Comparison of ENCODE assay signal across 1 cellular context in the genomic region with DNA sequence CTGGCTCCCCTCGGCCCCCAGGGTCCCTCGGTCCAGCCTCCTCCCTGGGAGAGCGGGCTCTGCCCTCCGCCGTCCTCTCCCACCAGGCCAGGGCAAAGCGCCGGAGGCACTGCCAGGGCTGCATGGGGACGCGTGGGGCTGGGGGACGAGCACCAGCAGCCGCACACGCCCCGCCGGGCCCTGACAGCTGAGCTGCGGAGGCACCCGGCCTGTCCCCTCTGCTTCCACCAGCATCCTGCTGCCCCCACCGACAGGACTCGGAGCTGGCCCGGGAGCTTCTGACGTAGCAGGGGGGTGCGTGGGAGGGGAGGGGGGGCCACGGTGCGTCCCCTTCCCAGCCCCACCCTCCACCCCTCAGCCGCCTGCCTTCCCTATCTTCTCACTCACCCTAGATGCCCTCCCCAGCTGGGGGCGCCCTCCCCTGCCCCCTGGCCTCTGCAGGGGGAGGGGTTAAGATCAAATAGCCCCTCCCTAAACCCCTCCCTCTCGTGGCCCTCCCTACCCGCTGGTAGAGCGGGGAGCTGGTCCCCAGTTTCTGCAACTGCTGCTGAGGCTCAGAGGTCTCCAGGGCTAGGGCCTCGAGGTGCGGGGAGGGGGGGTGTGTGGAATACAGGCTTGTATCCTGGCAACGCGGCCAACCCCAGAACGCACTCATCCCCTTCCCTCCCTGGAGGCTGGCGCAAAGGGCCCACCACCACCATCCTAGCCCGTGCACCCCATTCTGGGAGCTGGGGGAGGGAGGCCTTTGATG.
A peak's percentile ranks its signal among the peaks of the same experiment; 100 is the strongest.
TF ChIP-seq lines count a peak whose summit lies in the region.

No MANE protein-coding gene starts in this region.

TF ChIP-seq in K562, 482 proteins besides CTCF, POLR2A, EP300 and RAD21 (continued from another document):
- TF ChIP-seq ERF (CRISPR knock-in tag; IDR thresholded peaks at IDR 0.05) (no peak), KDM2B (CRISPR knock-in tag; IDR thresholded peaks at IDR 0.05) (no peak), TFAP4 (CRISPR knock-in tag; IDR thresholded peaks at IDR 0.05; ENCODE audit: borderline replicate concordance) (peak; percentile 48; the same call in 1 of the 2 replicates), CREM (IDR thresholded peaks at IDR 0.05; ENCODE audit: low read depth) (peak; percentile 85), FOSL1 (tag; conservative IDR thresholded peaks at IDR 0.05) (no peak), ADNP (tag; IDR thresholded peaks at IDR 0.05) (no peak), CXXC5 (CRISPR knock-in tag; IDR thresholded peaks at IDR 0.05) (peak; percentile 58; the same call in 1 of the 2 replicates), ZNF740 (CRISPR knock-in tag; IDR thresholded peaks at IDR 0.05) (peak; percentile 60; the same call in 1 of the 2 replicates), ZNF740 (tag; IDR thresholded peaks at IDR 0.05) (peak in 1 of 2 experiments; percentile 53; a peak in 1 of 4 replicates), MTA3 (IDR thresholded peaks at IDR 0.05; ENCODE audit: borderline replicate concordance) (peak; percentile 79; the same call in 1 of the 2 replicates), MAZ (CRISPR knock-in tag; conservative IDR thresholded peaks at IDR 0.05 in 1 of 2, IDR thresholded peaks at IDR 0.05 in 1 of 2) (peak in 1 of 2 experiments; percentile 80; a peak in 2 of 4 replicates), CC2D1A (IDR thresholded peaks at IDR 0.05) (no peak), EGR1 (conservative IDR thresholded peaks at IDR 0.05) (peak; percentile 90), PCBP1 (IDR thresholded peaks at IDR 0.05; ENCODE audit: low read depth, low read length, poor library complexity, severe bottlenecking) (peak; percentile 79), FOXM1 (IDR thresholded peaks at IDR 0.05; ENCODE audit: low read depth) (0 out of 2 replicates have a peak, but pooled peaks have one; percentile 34), FOXM1 (CRISPR knock-in tag; IDR thresholded peaks at IDR 0.05; ENCODE audit: low read depth) (no peak), ATF1 (CRISPR knock-in tag; IDR thresholded peaks at IDR 0.05) (no peak), ATF1 (tag; IDR thresholded peaks at IDR 0.05) (peak; percentile 67), ZBTB8A (IDR thresholded peaks at IDR 0.05; ENCODE audit: partially characterized antibody) (no peak), FOXJ2 (tag; IDR thresholded peaks at IDR 0.05) (no peak), YY1 (IDR thresholded peaks at IDR 0.05; ENCODE audit: borderline replicate concordance in 1 of 3, control insufficient read depth in 1 of 3, extremely low read depth in 1 of 3, insufficient read depth in 3 of 3, insufficient read length in 1 of 3, insufficient replicate concordance in 2 of 3, low read depth in 1 of 3, low read length in 2 of 3) (no peak), NCOA6 (IDR thresholded peaks at IDR 0.05) (no peak), RBM25 (IDR thresholded peaks at IDR 0.05; ENCODE audit: low read depth, low read length, severe bottlenecking) (no peak), JUN (IDR thresholded peaks at IDR 0.05; ENCODE audit: borderline replicate concordance, low read depth, low read length) (no peak), JUN (CRISPR knock-in tag; IDR thresholded peaks at IDR 0.05; ENCODE audit: borderline replicate concordance) (no peak), GATAD2A (IDR thresholded peaks at IDR 0.05) (no peak), ELF1 (tag; IDR thresholded peaks at IDR 0.05) (no peak), MECOM (CRISPR knock-in tag; IDR thresholded peaks at IDR 0.05) (no peak), ZNF146 (CRISPR knock-in tag; IDR thresholded peaks at IDR 0.05; ENCODE audit: unreplicated experiment) (no peak), ELK3 (CRISPR knock-in tag; IDR thresholded peaks at IDR 0.05) (no peak), KDM1A (IDR thresholded peaks at IDR 0.05) (peak in 1 of 2 experiments; percentile 62; a peak in 1 of 4 replicates), CREB1 (IDR thresholded peaks at IDR 0.05) (peak; percentile 50; the same call in 1 of the 2 replicates), CREB1 (CRISPR knock-in tag; IDR thresholded peaks at IDR 0.05) (no peak; the same call in 1 of the 2 replicates), HDAC8 (tag; IDR thresholded peaks at IDR 0.05) (no peak), POLR2AphosphoS5 (IDR thresholded peaks at IDR 0.05; ENCODE audit: control insufficient read depth, insufficient read depth, low read depth, low read length) (no peak), DPF2 (IDR thresholded peaks at IDR 0.05) (peak; percentile 29; the same call in 1 of the 2 replicates)
- TF ChIP-seq, protein P1, sequence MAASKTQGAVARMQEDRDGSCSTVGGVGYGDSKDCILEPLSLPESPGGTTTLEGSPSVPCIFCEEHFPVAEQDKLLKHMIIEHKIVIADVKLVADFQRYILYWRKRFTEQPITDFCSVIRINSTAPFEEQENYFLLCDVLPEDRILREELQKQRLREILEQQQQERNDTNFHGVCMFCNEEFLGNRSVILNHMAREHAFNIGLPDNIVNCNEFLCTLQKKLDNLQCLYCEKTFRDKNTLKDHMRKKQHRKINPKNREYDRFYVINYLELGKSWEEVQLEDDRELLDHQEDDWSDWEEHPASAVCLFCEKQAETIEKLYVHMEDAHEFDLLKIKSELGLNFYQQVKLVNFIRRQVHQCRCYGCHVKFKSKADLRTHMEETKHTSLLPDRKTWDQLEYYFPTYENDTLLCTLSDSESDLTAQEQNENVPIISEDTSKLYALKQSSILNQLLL (CRISPR knock-in tag; IDR thresholded peaks at IDR 0.05; ENCODE audit: borderline replicate concordance), result no peak
- TF ChIP-seq, protein P2, sequence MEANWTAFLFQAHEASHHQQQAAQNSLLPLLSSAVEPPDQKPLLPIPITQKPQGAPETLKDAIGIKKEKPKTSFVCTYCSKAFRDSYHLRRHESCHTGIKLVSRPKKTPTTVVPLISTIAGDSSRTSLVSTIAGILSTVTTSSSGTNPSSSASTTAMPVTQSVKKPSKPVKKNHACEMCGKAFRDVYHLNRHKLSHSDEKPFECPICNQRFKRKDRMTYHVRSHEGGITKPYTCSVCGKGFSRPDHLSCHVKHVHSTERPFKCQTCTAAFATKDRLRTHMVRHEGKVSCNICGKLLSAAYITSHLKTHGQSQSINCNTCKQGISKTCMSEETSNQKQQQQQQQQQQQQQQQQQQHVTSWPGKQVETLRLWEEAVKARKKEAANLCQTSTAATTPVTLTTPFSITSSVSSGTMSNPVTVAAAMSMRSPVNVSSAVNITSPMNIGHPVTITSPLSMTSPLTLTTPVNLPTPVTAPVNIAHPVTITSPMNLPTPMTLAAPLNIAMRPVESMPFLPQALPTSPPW (CRISPR knock-in tag; IDR thresholded peaks at IDR 0.05), result peak; percentile 84
